Comparison of ENCODE assay signal across 10 cellular contexts in the genomic region with DNA sequence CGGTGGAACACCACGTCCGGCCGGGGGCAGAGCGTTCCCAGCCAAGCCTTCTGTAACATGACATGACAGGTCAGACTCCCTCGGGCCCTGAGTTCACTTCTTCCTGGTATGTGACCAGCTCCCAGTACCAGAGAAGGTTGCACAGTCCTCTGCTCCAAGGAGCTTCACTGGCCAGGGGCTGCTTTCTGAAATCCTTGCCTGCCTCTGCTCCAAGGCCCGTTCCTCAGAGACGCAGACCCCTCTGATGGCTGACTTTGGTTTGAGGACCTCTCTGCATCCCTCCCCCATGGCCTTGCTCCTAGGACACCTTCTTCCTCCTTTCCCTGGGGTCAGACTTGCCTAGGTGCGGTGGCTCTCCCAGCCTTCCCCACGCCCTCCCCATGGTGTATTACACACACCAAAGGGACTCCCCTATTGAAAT. TPM values are rescaled to one million over a fixed set of nuclear protein-coding genes. Genes with fewer than 3 reads are reported as not detected.
A peak's percentile ranks its signal among the peaks of the same experiment; 100 is the strongest.
DNase-seq lines count a peak whose midpoint lies in the region; ATAC-seq and TF ChIP-seq lines count a peak whose summit lies in the region.
"Had no signal": no experiment of that assay in that cellular context is flagged by ENCODE, and none has a peak within 500 bp of the region (broad histone marks: within the 10 kb centered on the region; RNA-seq: fewer than 3 reads in every experiment).

No MANE protein-coding gene starts in this region.

- H3K4me1 ChIP-seq in Caco-2 = peaks cover 9% of the 10 kb centered on the region
- H3K4me1 ChIP-seq in PC-3 (ENCODE audit: insufficient read depth, low read length) = peaks cover 18% of the 10 kb centered on the region

- no peak overlapping the region for H3K9ac ChIP-seq in PC-3 (ENCODE audit: low read length)
- H3K9ac ChIP-seq in neural cell (ENCODE audit: low read length) = no peak overlapping the region

- POLR2A ChIA-PET in Caco-2 (lab: Charles Lee) (no interaction called here), PC-3 (lab: Charles Lee; ENCODE audit: unreplicated experiment) (no interaction called here)

- no peaks in the 10 kb centered on the region for H3K36me3 ChIP-seq in Caco-2 (ENCODE audit: control insufficient read depth, insufficient read depth, low read length)
- no peaks in the 10 kb centered on the region for H3K36me3 ChIP-seq in PC-3 (ENCODE audit: low read depth, low read length)
- no peaks in the 10 kb centered on the region for H3K36me3 ChIP-seq in neural cell (ENCODE audit: insufficient read depth, low read length)

- no peak for TF ChIP-seq EP300 in neural cell (conservative IDR thresholded peaks at IDR 0.05; ENCODE audit: poor library complexity, severe bottlenecking)

- H2AFZ ChIP-seq in PC-3 (ENCODE audit: low read length) = no peak overlapping the region
- no peak overlapping the region for H2AFZ ChIP-seq in neural cell (ENCODE audit: low read depth, low read length)

- H3K27ac ChIP-seq in PC-3 (ENCODE audit: low read length) = no peak overlapping the region
- H3K27ac ChIP-seq in neural cell (ENCODE audit: low read length) = no peak overlapping the region
- H3K27ac ChIP-seq: tibial artery had no signal

- no peak overlapping the region for H3K27ac Mint-ChIP-seq in Caco-2 (ENCODE audit: unreplicated experiment)
- peak overlapping the region; percentile 95 for H3K27ac Mint-ChIP-seq in dendritic cell treated with granulocyte-macrophage colony-stimulating factor and Interleukin-4, amounts not matched to agents 40 ng/mL and 50 ng/mL, for 4 days

- peaks cover 6% of the 10 kb centered on the region for H3K4me1 Mint-ChIP-seq in Caco-2 (ENCODE audit: low read depth, unreplicated experiment)
- peaks cover 51% of the 10 kb centered on the region for H3K4me1 Mint-ChIP-seq in dendritic cell treated with granulocyte-macrophage colony-stimulating factor and Interleukin-4, amounts not matched to agents 40 ng/mL and 50 ng/mL, for 4 days (ENCODE audit: low read depth)

- BruUV-seq in Caco-2 (replicated peaks; lab: Mats Ljungman, UMichigan) (no TSS peak), PC-3 (replicated peaks; lab: Mats Ljungman, UMichigan) (no TSS peak)

- H3K4me2 ChIP-seq in PC-3 (ENCODE audit: low read length) (peak overlapping the region; percentile 99; the same call in 1 of the 2 replicates), neural cell (ENCODE audit: low read length) (no peak overlapping the region)

- peak overlapping the region; percentile 86 for H3K4me3 Mint-ChIP-seq in Caco-2 (ENCODE audit: unreplicated experiment)
- H3K4me3 Mint-ChIP-seq in dendritic cell treated with granulocyte-macrophage colony-stimulating factor and Interleukin-4, amounts not matched to agents 40 ng/mL and 50 ng/mL, for 4 days = peak overlapping the region; percentile 7

- H3K27me3 Mint-ChIP-seq in Caco-2 (ENCODE audit: insufficient read depth, unreplicated experiment) = no peaks in the 10 kb centered on the region
- H3K27me3 Mint-ChIP-seq in dendritic cell treated with granulocyte-macrophage colony-stimulating factor and Interleukin-4, amounts not matched to agents 40 ng/mL and 50 ng/mL, for 4 days = peaks cover 3% of the 10 kb centered on the region

- peaks cover 19% of the 10 kb centered on the region for H3K79me2 ChIP-seq in PC-3 (ENCODE audit: low read length)
- H3K79me2 ChIP-seq in neural cell (replicated peaks; ENCODE audit: insufficient read depth, low read length) = peaks cover 9% of the 10 kb centered on the region

- H3F3A ChIP-seq in PC-3 (ENCODE audit: low read length, unreplicated experiment) = no peaks in the 10 kb centered on the region
- H3F3A ChIP-seq in neural cell (ENCODE audit: insufficient read depth, low read length, poor library complexity, severe bottlenecking) = no peaks in the 10 kb centered on the region

- H3K9me3 ChIP-seq in Caco-2 (no peaks in the 10 kb centered on the region), PC-3 (ENCODE audit: low read length) (no peaks in the 10 kb centered on the region), neural cell (ENCODE audit: low read length) (no peaks in the 10 kb centered on the region)
- H3K9me3 ChIP-seq: tibial artery had no signal

- H4K20me1 ChIP-seq in PC-3 (ENCODE audit: low read length) (no peaks in the 10 kb centered on the region), neural cell (ENCODE audit: insufficient read depth) (no peaks in the 10 kb centered on the region)

- no peaks in the 10 kb centered on the region for H3K9me3 Mint-ChIP-seq in Caco-2 (ENCODE audit: unreplicated experiment)
- no peaks in the 10 kb centered on the region for H3K9me3 Mint-ChIP-seq in dendritic cell treated with granulocyte-macrophage colony-stimulating factor and Interleukin-4, amounts not matched to agents 40 ng/mL and 50 ng/mL, for 4 days

- no peak for TF ChIP-seq RAD21 in neural cell (conservative IDR thresholded peaks at IDR 0.05)

- TF ChIP-seq CTCF in Caco-2 (IDR thresholded peaks at IDR 0.05; ENCODE audit: insufficient read depth in 1 of 2, low read depth in 1 of 2, low read length in 1 of 2, severe bottlenecking in 1 of 2, unreplicated experiment in 1 of 2) (no peak), PC-3 (conservative IDR thresholded peaks at IDR 0.05; ENCODE audit: low read depth, low read length) (no peak), neural cell (IDR thresholded peaks at IDR 0.05; ENCODE audit: poor library complexity, severe bottlenecking) (no peak), GM20000 (IDR thresholded peaks at IDR 0.05; ENCODE audit: extremely low read depth, missing control alignments) (no peak)

- DNase-seq in Caco-2 = no peak
- no peak for DNase-seq in PC-3
- no peak for DNase-seq in GM20000 (ENCODE audit: low spot score)
- DNase-seq: NCI-H1048, NCI-H2227 treated with DMSO at 0.1 percent for 48 hours, tibial artery had no signal

- H3K9me2 ChIP-seq in PC-3 (replicated peaks; ENCODE audit: low read length) = no peaks in the 10 kb centered on the region
- no peaks in the 10 kb centered on the region for H3K9me2 ChIP-seq in neural cell (ENCODE audit: insufficient read depth, low read length)

- H3K4me3 ChIP-seq in Caco-2 (ENCODE audit: low read depth, low read length) (no peak overlapping the region), PC-3 (ENCODE audit: low read length) (no peak overlapping the region), neural cell (ENCODE audit: low read length) (peak overlapping the region; percentile 78)
- H3K4me3 ChIP-seq: tibial artery had no signal

- peaks cover 8% of the 10 kb centered on the region for H3K36me3 Mint-ChIP-seq in Caco-2 (ENCODE audit: insufficient read depth, unreplicated experiment)
- H3K36me3 Mint-ChIP-seq in dendritic cell treated with granulocyte-macrophage colony-stimulating factor and Interleukin-4, amounts not matched to agents 40 ng/mL and 50 ng/mL, for 4 days (ENCODE audit: low read depth) = peaks cover 66% of the 10 kb centered on the region

- intact Hi-C loops in Caco-2 (cut with micrococcal nuclease; ENCODE audit: unreplicated experiment) (loop anchor here (10.0 kb wide), 1 partner anchor 178 kb away; no protein-coding TSS in a partner anchor), PC-3 (cut with micrococcal nuclease) (loop anchor here (5.0 kb wide), 1 partner anchor 149 kb away; no protein-coding TSS in a partner anchor)
- intact Hi-C loops in dendritic cell treated with granulocyte-macrophage colony-stimulating factor and Interleukin-4, amounts not matched to agents 40 ng/mL and 50 ng/mL, for 4 days (cut with micrococcal nuclease) = loop anchor here (5.0 kb wide), 1 partner anchor 44 kb away; a partner anchor contains a TSS

- CTCF ChIA-PET in Caco-2 (lab: Charles Lee) (interaction anchor here (2.5 kb wide), 1 partner anchor 21 kb away, joined by 37 read pairs; no protein-coding TSS in a partner anchor), PC-3 (lab: Charles Lee) (no interaction called here)

- H3K27me3 ChIP-seq in Caco-2 (replicated peaks; ENCODE audit: control insufficient read depth, insufficient read depth, low read length) (no peaks in the 10 kb centered on the region; the same call in 1 of the 2 replicates), PC-3 (ENCODE audit: low read length) (no peaks in the 10 kb centered on the region), neural cell (ENCODE audit: insufficient read depth, low read depth, low read length) (no peaks in the 10 kb centered on the region)
- H3K27me3 ChIP-seq: tibial artery had no signal

- ATAC-seq in PC-3 (no peak), HG02623 (IDR thresholded peaks at IDR 0.05; ENCODE audit: unreplicated experiment) (no peak), HG03039 (IDR thresholded peaks at IDR 0.05; ENCODE audit: unreplicated experiment) (no peak)

TF ChIP-seq in neural cell, 6 proteins besides CTCF, POLR2A, EP300 and RAD21:
- TF ChIP-seq MXI1 (conservative IDR thresholded peaks at IDR 0.05; ENCODE audit: poor library complexity, severe bottlenecking) = no peak

RNA-seq across cellular contexts. Expression of a gene that starts 1.7 kb away (rescaled TPM):
- 42.4 and 44.6 TPM in 2 replicates for total RNA-seq in Caco-2 (2022)
- 76.2 and 126 TPM in 2 replicates for total RNA-seq in PC-3 (2014; rRNA removed)
- 58.9 and 67.6 TPM in 2 replicates for polyA plus RNA-seq in neural cell
- 29.6 and 36.5 TPM in 2 replicates for polyA minus RNA-seq in neural cell

RNA-seq across cellular contexts. Expression of a gene that starts 43.9 kb away (rescaled TPM):
- total RNA-seq in Caco-2 (2022) (190 and 192 TPM in 2 replicates), PC-3 (2014; rRNA removed) (167 and 185 TPM in 2 replicates)
- polyA plus RNA-seq in neural cell = 96.6 and 109 TPM in 2 replicates
- 75.4 and 82.0 TPM in 2 replicates for polyA minus RNA-seq in neural cell
